Comparison of ENCODE assay signal across 8 cellular contexts in genomic region chr17:17205368-17206148, GRCh38. TPM values are rescaled to one million over a fixed set of nuclear protein-coding genes. Genes with fewer than 3 reads are reported as not detected.
DNase-seq lines count a peak whose midpoint lies in the region; ATAC-seq and TF ChIP-seq lines count a peak whose summit lies in the region.

No MANE protein-coding gene starts in this region.

- no peak for TF ChIP-seq POLR2A in breast epithelium (IDR thresholded peaks at IDR 0.05)

- H3K9me3 ChIP-seq in breast epithelium (no peaks in the 10 kb centered on the region), lung (ENCODE audit: control insufficient read depth in 2 of 2, insufficient read depth in 1 of 2, low read length in 1 of 2) (peaks cover 0 to 2% of the 10 kb centered on the region in 2 donors)

- TF ChIP-seq CTCF in WI38 (IDR thresholded peaks at IDR 0.05; ENCODE audit: low read depth, low read length) (no peak), breast epithelium (IDR thresholded peaks at IDR 0.05) (no peak), lung (IDR thresholded peaks at IDR 0.05; ENCODE audit: control extremely low read depth, extremely low read depth) (no peak)

- ATAC-seq in GM19455 (IDR thresholded peaks at IDR 0.05; ENCODE audit: unreplicated experiment) (peak; percentile 50), lung (ENCODE audit: insufficient read depth, low FRiP score) (peak; percentile 28)

- H3K36me3 ChIP-seq in breast epithelium (no peaks in the 10 kb centered on the region), lung (ENCODE audit: control insufficient read depth in 2 of 2, insufficient read depth in 2 of 2, low read length in 2 of 2) (peaks cover 0 to 6% of the 10 kb centered on the region in 2 donors)

- H3K27ac ChIP-seq in breast epithelium (peak overlapping the region; percentile 93 to 95), lung (ENCODE audit: low read depth in 1 of 2, low read length in 1 of 2) (peak overlapping the region; percentile 64 to 90)

- H3K4me3 ChIP-seq in WI38 (ENCODE audit: low read depth, low read length) (peak overlapping the region; percentile 59), breast epithelium (peak overlapping the region; percentile 49 to 74 (median 58)), lung (peak overlapping the region; percentile 54)

- 7 to 9% methylated on average over 67 to 71 of the region's 71 CpGs for WGBS in lung, 2 donors

- DNase-seq in CD1c-positive myeloid dendritic cell (ENCODE audit: extremely low spot score) (peak; percentile 54), LHCN-M2 (ENCODE audit: low read depth) (peak; percentile 53), breast epithelium (ENCODE audit: low spot score in 2 of 2) (no peak), lung (ENCODE audit: low spot score) (peak; percentile 49), NCI-H446 treated with DMSO at 0.1 percent for 48 hours (lab: John Stamatoyannopoulos, UW) (no peak)
- DNase-seq in stimulated activated CD8-positive, alpha-beta memory T cell treated with anti-CD3 and anti-CD28 coated beads, Interleukin-7, amount 100 ng/mL, for 4 hours (ENCODE audit: low read depth in 2 of 2): peak; percentile 30 to 67

- no peaks in the 10 kb centered on the region for H3K27me3 ChIP-seq in breast epithelium
- no peaks in the 10 kb centered on the region for H3K27me3 ChIP-seq in lung (ENCODE audit: control insufficient read depth, insufficient read depth)

- intact Hi-C loops in breast epithelium (cut with DNase I; ENCODE audit: low total_unique reads): loop anchor here (5.0 kb wide), 1 partner anchor 53 kb away; no protein-coding TSS in a partner anchor

- H3K4me1 ChIP-seq in breast epithelium: peaks cover 8 to 19% of the 10 kb centered on the region in 2 donors
- peaks cover 0 to 28% of the 10 kb centered on the region in 2 donors for H3K4me1 ChIP-seq in lung (ENCODE audit: control insufficient read depth in 2 of 2, insufficient read depth in 2 of 2, low read length in 2 of 2)

RNA-seq across cellular contexts. Expression of gene PLD6, which starts 0.6 kb away (rescaled TPM):
- total RNA-seq in LHCN-M2 (2014; rRNA removed) (4.2 and 5.3 TPM in 2 replicates), breast epithelium (1 to 10 TPM; 2.9 to 4.0 (median 3.8) TPM), lung (1 to 10 TPM; 6.2 to 7.7 TPM)
- 2.7 TPM for polyA plus RNA-seq in LHCN-M2 (2012)
- polyA plus RNA-seq in lung: 1 to 10 TPM; 3.2 to 4.2 TPM

RNA-seq across cellular contexts. Expression of gene FLCN, which starts 31.4 kb away (rescaled TPM):
- total RNA-seq in LHCN-M2 (2014; rRNA removed) (32.9 and 43.4 TPM in 2 replicates), breast epithelium (10 to 100 TPM; 39.7 to 61.1 (median 57.0) TPM), lung (100 to 1,000 TPM; 111 to 118 TPM)
- 29.7 TPM for polyA plus RNA-seq in LHCN-M2 (2012)
- 10 to 100 TPM; 31.4 to 48.9 TPM for polyA plus RNA-seq in lung

Comparison
In these comparisons a context has a peak if more than half of its experiments do, and no peak if none do; other contexts are left out.
1. DNase-seq: peak in CD1c-positive myeloid dendritic cell (single experiment), LHCN-M2 (single experiment), lung (single experiment) and stimulated activated CD8-positive, alpha-beta memory T cell treated with anti-CD3 and anti-CD28 coated beads, Interleukin-7, amount 100 ng/mL, for 4 hours (2 of 2); none in breast epithelium (0 of 2) and NCI-H446 treated with DMSO at 0.1 percent for 48 hours (single experiment).
2. Peak in every context shown above with its lines, with median percentiles within 50 percentile points of each other: H3K4me3 ChIP-seq.